ENCODE assay signal across 1 cellular context in genomic region chr4:17810260-17811077, GRCh38.
TF ChIP-seq lines count a peak whose summit lies in the region.

Gene DCAF16 (minus strand): TSS chr4:17810757. CDS start chr4:17804141, 6,616 bp downstream.
Gene NCAPG (plus strand): TSS chr4:17810979. CDS start chr4:17811078, 99 bp downstream.

TF ChIP-seq in HEK293, 187 proteins besides CTCF, POLR2A, EP300 and RAD21 (continued from another document and continues in another):
- TF ChIP-seq ZNF518A (tag by site-specific recombination; conservative IDR thresholded peaks at IDR 0.05; ENCODE audit: low read depth): peak; percentile 50; the same call in 1 of the 2 replicates
- TF ChIP-seq ZNF121 (tag by site-specific recombination; IDR thresholded peaks at IDR 0.05): no peak
- TF ChIP-seq INSM2 (tag by site-specific recombination; IDR thresholded peaks at IDR 0.05): no peak
- 0 out of 2 replicates have a peak, but pooled peaks have one; percentile 40 for TF ChIP-seq ZNF24 (tag by site-specific recombination; IDR thresholded peaks at IDR 0.05)
- peak; percentile 36 for TF ChIP-seq ZBTB26 (tag by site-specific recombination; optimal IDR thresholded peaks at IDR 0.05)
- TF ChIP-seq ZNF488 (tag by site-specific recombination; IDR thresholded peaks at IDR 0.05): no peak
- TF ChIP-seq SETDB1 (IDR thresholded peaks at IDR 0.05; ENCODE audit: insufficient read length, low read length): peak; percentile 36
- TF ChIP-seq ZNF660 (tag by site-specific recombination; IDR thresholded peaks at IDR 0.05): peak; percentile 14; the same call in 1 of the 2 replicates
- no peak for TF ChIP-seq ZNF280C (tag by site-specific recombination; IDR thresholded peaks at IDR 0.05)
- peak; percentile 36; the same call in 1 of the 2 replicates for TF ChIP-seq ZNF629 (tag by site-specific recombination; IDR thresholded peaks at IDR 0.05)
- peak; percentile 18 for TF ChIP-seq ZSCAN30 (tag by site-specific recombination; IDR thresholded peaks at IDR 0.05)
- no peak for TF ChIP-seq ZNF610 (tag by site-specific recombination; IDR thresholded peaks at IDR 0.05; ENCODE audit: borderline replicate concordance)
- no peak for TF ChIP-seq ZNF792 (tag by site-specific recombination; IDR thresholded peaks at IDR 0.05)
- TF ChIP-seq ZNF223 (tag by site-specific recombination; IDR thresholded peaks at IDR 0.05): peak; percentile 51; the same call in 1 of the 2 replicates
- no peak for TF ChIP-seq ZNF184 (tag by site-specific recombination; IDR thresholded peaks at IDR 0.05)
- peak; percentile 72 for TF ChIP-seq ZNF692 (tag by site-specific recombination; IDR thresholded peaks at IDR 0.05)
- no peak for TF ChIP-seq ZNF148 (tag by site-specific recombination; IDR thresholded peaks at IDR 0.05; ENCODE audit: borderline replicate concordance)
- TF ChIP-seq ZBTB17 (tag by site-specific recombination; IDR thresholded peaks at IDR 0.05): peak; percentile 67
- TF ChIP-seq KLF16 (tag by site-specific recombination; IDR thresholded peaks at IDR 0.05): peak; percentile 62; the same call in 1 of the 2 replicates
- TF ChIP-seq KLF8 (tag by site-specific recombination; IDR thresholded peaks at IDR 0.05): 0 out of 2 replicates have a peak, but pooled peaks have one; percentile 48
- TF ChIP-seq GLI2 (tag by site-specific recombination; IDR thresholded peaks at IDR 0.05; ENCODE audit: borderline replicate concordance, low read depth): no peak
- 0 out of 2 replicates have a peak, but pooled peaks have one; percentile 17 for TF ChIP-seq HIC1 (tag by site-specific recombination; IDR thresholded peaks at IDR 0.05)
- no peak for TF ChIP-seq GFI1B (tag by site-specific recombination; IDR thresholded peaks at IDR 0.05)
- peak; percentile 30; the same call in 1 of the 2 replicates for TF ChIP-seq ZNF639 (tag by site-specific recombination; IDR thresholded peaks at IDR 0.05)
- no peak for TF ChIP-seq ZNF112 (tag by site-specific recombination; IDR thresholded peaks at IDR 0.05)
- TF ChIP-seq ZNF501 (tag by site-specific recombination; IDR thresholded peaks at IDR 0.05): peak; percentile 70
- no peak for TF ChIP-seq ZNF561 (tag by site-specific recombination; IDR thresholded peaks at IDR 0.05; ENCODE audit: borderline replicate concordance)
- TF ChIP-seq OSR2 (tag by site-specific recombination; IDR thresholded peaks at IDR 0.05): peak; percentile 24; the same call in 1 of the 2 replicates
- TF ChIP-seq ZNF335 (tag by site-specific recombination; conservative IDR thresholded peaks at IDR 0.05): peak; percentile 94
- peak; percentile 74 for TF ChIP-seq PBX3 (CRISPR knock-in tag; IDR thresholded peaks at IDR 0.05)
- TF ChIP-seq SP2 (tag by site-specific recombination; IDR thresholded peaks at IDR 0.05): peak; percentile 89
- TF ChIP-seq ZNF645 (tag by site-specific recombination; IDR thresholded peaks at IDR 0.05): no peak
- TF ChIP-seq ZNF155 (tag by site-specific recombination; IDR thresholded peaks at IDR 0.05): no peak
- peak; percentile 74; the same call in 1 of the 2 replicates for TF ChIP-seq TRIM28 (IDR thresholded peaks at IDR 0.05; ENCODE audit: borderline replicate concordance, low read length)
- TF ChIP-seq ZNF747 (tag by site-specific recombination; IDR thresholded peaks at IDR 0.05): no peak
